ENCODE assay signal across 10 cellular contexts in genomic region chr1:201904579-201904978, GRCh38. TPM values are rescaled to one million over a fixed set of nuclear protein-coding genes. Genes with fewer than 3 reads are reported as not detected.
DNase-seq lines count a peak whose midpoint lies in the region; ATAC-seq and TF ChIP-seq lines count a peak whose summit lies in the region.
"Had no signal": no experiment of that assay in that cellular context is flagged by ENCODE, and none has a peak within 500 bp of the region (broad histone marks: within the 10 kb centered on the region; RNA-seq: fewer than 3 reads in every experiment).

No MANE protein-coding gene starts in this region.

- peak; percentile 74 for DNase-seq in RPMI7951 (ENCODE audit: low read depth)
- peak; percentile 75 for DNase-seq in mesendoderm
- DNase-seq in tibial artery, result peak; percentile 73 to 91
- no peak for DNase-seq in Calu3
- no peak for DNase-seq in anterior cingulate cortex (lab: John Stamatoyannopoulos, UW)
- DNase-seq in COLO668 (lab: John Stamatoyannopoulos, UW; ENCODE audit: unreplicated experiment), result no peak
- DNase-seq: naive B cell, NCI-H69 had no signal

- no peaks in the 10 kb centered on the region for H3K79me1 ChIP-seq in mesendoderm (ENCODE audit: low read length)

- H2BK15ac ChIP-seq in mesendoderm (replicated peaks; ENCODE audit: low read depth), result no peak overlapping the region

- H3K4me1 ChIP-seq in mesendoderm (ENCODE audit: control insufficient read depth, low read depth, low read length) (no peaks in the 10 kb centered on the region), tibial artery (peaks cover 10 to 98% (median 92%) of the 10 kb centered on the region in 4 donors)

- H3K4ac ChIP-seq in mesendoderm (ENCODE audit: low read depth, low read length), result no peak overlapping the region

- H2BK5ac ChIP-seq in mesendoderm (ENCODE audit: low read length), result no peak overlapping the region

- H3K27ac Mint-ChIP-seq in Calu3 (ENCODE audit: unreplicated experiment), result no peak overlapping the region

- no peaks in the 10 kb centered on the region for H3K36me3 Mint-ChIP-seq in Calu3 (ENCODE audit: insufficient read depth, unreplicated experiment)
- H3K36me3 Mint-ChIP-seq: naive B cell had no signal

- H3K4me1 Mint-ChIP-seq in Calu3 (ENCODE audit: low read depth, unreplicated experiment), result no peaks in the 10 kb centered on the region

- H3K27me3 Mint-ChIP-seq in Calu3 (ENCODE audit: unreplicated experiment), result peaks cover 30% of the 10 kb centered on the region

- H3K4me2 ChIP-seq in mesendoderm (ENCODE audit: low read length), result no peak overlapping the region

- no peak overlapping the region for H2BK120ac ChIP-seq in mesendoderm (ENCODE audit: low read depth, low read length)

- peaks cover 5% of the 10 kb centered on the region for H3K9me3 Mint-ChIP-seq in Calu3 (ENCODE audit: low read depth, unreplicated experiment)

- peak overlapping the region; percentile 42 for H3K56ac ChIP-seq in mesendoderm (ENCODE audit: low read length)

- TF ChIP-seq CTCF in tibial artery (IDR thresholded peaks at IDR 0.05), result no peak
- TF ChIP-seq CTCF in Calu3 (IDR thresholded peaks at IDR 0.05; ENCODE audit: unreplicated experiment), result no peak

- H3K27ac ChIP-seq in mesendoderm (ENCODE audit: low read depth, low read length), result no peak overlapping the region
- peak overlapping the region; percentile 92 to 94 for H3K27ac ChIP-seq in tibial artery

- no peak overlapping the region for H3K9ac ChIP-seq in mesendoderm (ENCODE audit: low read length)

- no peak overlapping the region for H3K23ac ChIP-seq in mesendoderm (ENCODE audit: low read length)

- H3K79me2 ChIP-seq in mesendoderm (ENCODE audit: control insufficient read depth, insufficient read depth, low read length), result no peaks in the 10 kb centered on the region

- no peak overlapping the region for H2AK5ac ChIP-seq in mesendoderm (ENCODE audit: low read length)

- H3K27me3 ChIP-seq in mesendoderm (ENCODE audit: insufficient read depth, low read length, poor library complexity) (no peaks in the 10 kb centered on the region), tibial artery (no peaks in the 10 kb centered on the region)

- CTCF ChIA-PET in Calu3 (lab: Charles Lee), result no interaction called here

- H3K36me3 ChIP-seq in mesendoderm (ENCODE audit: control insufficient read depth, insufficient read depth, low read length) (no peaks in the 10 kb centered on the region), tibial artery (peaks cover 18 to 38% (median 18%) of the 10 kb centered on the region in 3 donors)

- no peak overlapping the region for H3K4me3 Mint-ChIP-seq in Calu3 (ENCODE audit: low read depth, unreplicated experiment)
- H3K4me3 Mint-ChIP-seq: naive B cell had no signal

- H4K8ac ChIP-seq in mesendoderm (ENCODE audit: low read depth, low read length), result no peak overlapping the region

- BruUV-seq in Calu3 (replicated peaks; lab: Mats Ljungman, UMichigan), result no TSS peak

- intact Hi-C loops in tibial artery (cut with DNase I; ENCODE audit: low total_unique reads) (no loop called here), Calu3 (cut with micrococcal nuclease; ENCODE audit: unreplicated experiment) (no loop called here)

- WGBS in mesendoderm (ENCODE audit: extremely low coverage, insufficient coverage, low lambda C conversion rate), result no CpG with 5 or more reads among the region's 6 CpGs

- H3K9me3 ChIP-seq in tibial artery, result no peaks in the 10 kb centered on the region

- no peak overlapping the region for H3K4me3 ChIP-seq in mesendoderm (ENCODE audit: low read length)
- H3K4me3 ChIP-seq in tibial artery, result no peak overlapping the region

- no peak overlapping the region for H3K18ac ChIP-seq in mesendoderm (ENCODE audit: low read length)

- H4K5ac ChIP-seq in mesendoderm (ENCODE audit: low read length), result no peak overlapping the region

- peak; percentile 66 for ATAC-seq in esophagus mucosa
- ATAC-seq in GM21825 (IDR thresholded peaks at IDR 0.05; ENCODE audit: unreplicated experiment), result no peak

RNA-seq across cellular contexts. Expression of gene SHISA4, which starts 15.9 kb away (rescaled TPM):
- 22.3 and 30.4 TPM in 2 replicates for total RNA-seq in RPMI7951 (2014; rRNA removed; shearing (Covaris generic))
- total RNA-seq in esophagus mucosa (1.2 TPM), Calu3 (2022) (9.9 and 13.7 TPM in 2 replicates)
- 2.5 TPM for polyA plus RNA-seq in mesendoderm (2013, experiment 1 of 2)
- polyA plus RNA-seq in mesendoderm (2013, experiment 2 of 2), result 2.7 TPM

RNA-seq across cellular contexts. Expression of gene LMOD1, which starts 41.8 kb away (rescaled TPM):
- total RNA-seq in RPMI7951 (2014; rRNA removed; shearing (Covaris generic)), result 0.49 and 0.60 TPM in 2 replicates
- 4.1 TPM for total RNA-seq in esophagus mucosa
- polyA plus RNA-seq in mesendoderm (2013, experiment 1 of 2), result 0.11 TPM
- polyA plus RNA-seq in mesendoderm (2013, experiment 2 of 2), result 0.13 TPM
- total RNA-seq in Calu3 (2022), result not detected in 2 replicates

RNA-seq across cellular contexts. Expression of gene TIMM17A, which starts 50.7 kb away (rescaled TPM):
- total RNA-seq in RPMI7951 (2014; rRNA removed; shearing (Covaris generic)), result 64.5 and 74.3 TPM in 2 replicates
- total RNA-seq in esophagus mucosa (36.3 TPM), Calu3 (2022) (78.5 and 85.3 TPM in 2 replicates)
- 52.3 TPM for polyA plus RNA-seq in mesendoderm (2013, experiment 1 of 2)
- 50.5 TPM for polyA plus RNA-seq in mesendoderm (2013, experiment 2 of 2)

Comparison
In these comparisons a context has a peak if more than half of its experiments do, and no peak if none do; other contexts are left out.
1. DNase-seq: peak in RPMI7951 (single experiment), mesendoderm (single experiment) and tibial artery (2 of 2); none in Calu3 (single experiment), anterior cingulate cortex (0 of 58) and COLO668 (single experiment).